In genomic region chr20:13229538-13229937, GRCh38 we compare ENCODE assay signal across 1 cellular context.
TF ChIP-seq lines count a peak whose summit lies in the region.

No MANE protein-coding gene starts in this region.

TF ChIP-seq in HepG2, 621 proteins besides CTCF, POLR2A, EP300 and RAD21:
- TF ChIP-seq ZNF407 (CRISPR knock-in tag; IDR thresholded peaks at IDR 0.05; ENCODE audit: not compliant biosample characterization) (no peak), HOXD1 (CRISPR knock-in tag; IDR thresholded peaks at IDR 0.05) (no peak), ZNF781 (CRISPR knock-in tag; IDR thresholded peaks at IDR 0.05; ENCODE audit: borderline replicate concordance, not compliant biosample characterization) (no peak), SMARCC2 (IDR thresholded peaks at IDR 0.05) (no peak), HHEX (CRISPR knock-in tag; IDR thresholded peaks at IDR 0.05) (no peak), JUN (CRISPR knock-in tag; IDR thresholded peaks at IDR 0.05) (no peak), ZNF670 (CRISPR knock-in tag; IDR thresholded peaks at IDR 0.05; ENCODE audit: borderline replicate concordance) (no peak), ZNF761 (CRISPR knock-in tag; conservative IDR thresholded peaks at IDR 0.05) (no peak), MTF1 (CRISPR knock-in tag; IDR thresholded peaks at IDR 0.05) (no peak), MXD4 (CRISPR knock-in tag; IDR thresholded peaks at IDR 0.05) (no peak), ZNF33B (CRISPR knock-in tag; IDR thresholded peaks at IDR 0.05) (no peak), FLYWCH1 (CRISPR knock-in tag; IDR thresholded peaks at IDR 0.05) (no peak), TBP (CRISPR knock-in tag; IDR thresholded peaks at IDR 0.05) (no peak), YEATS2 (CRISPR knock-in tag; IDR thresholded peaks at IDR 0.05; ENCODE audit: borderline replicate concordance) (no peak), RORA (CRISPR knock-in tag; IDR thresholded peaks at IDR 0.05) (no peak), ZXDC (CRISPR knock-in tag; IDR thresholded peaks at IDR 0.05) (no peak), ZNF788 (CRISPR knock-in tag; IDR thresholded peaks at IDR 0.05; ENCODE audit: borderline replicate concordance) (no peak), MYPOP (CRISPR knock-in tag; IDR thresholded peaks at IDR 0.05) (no peak)
